In the genomic region with DNA sequence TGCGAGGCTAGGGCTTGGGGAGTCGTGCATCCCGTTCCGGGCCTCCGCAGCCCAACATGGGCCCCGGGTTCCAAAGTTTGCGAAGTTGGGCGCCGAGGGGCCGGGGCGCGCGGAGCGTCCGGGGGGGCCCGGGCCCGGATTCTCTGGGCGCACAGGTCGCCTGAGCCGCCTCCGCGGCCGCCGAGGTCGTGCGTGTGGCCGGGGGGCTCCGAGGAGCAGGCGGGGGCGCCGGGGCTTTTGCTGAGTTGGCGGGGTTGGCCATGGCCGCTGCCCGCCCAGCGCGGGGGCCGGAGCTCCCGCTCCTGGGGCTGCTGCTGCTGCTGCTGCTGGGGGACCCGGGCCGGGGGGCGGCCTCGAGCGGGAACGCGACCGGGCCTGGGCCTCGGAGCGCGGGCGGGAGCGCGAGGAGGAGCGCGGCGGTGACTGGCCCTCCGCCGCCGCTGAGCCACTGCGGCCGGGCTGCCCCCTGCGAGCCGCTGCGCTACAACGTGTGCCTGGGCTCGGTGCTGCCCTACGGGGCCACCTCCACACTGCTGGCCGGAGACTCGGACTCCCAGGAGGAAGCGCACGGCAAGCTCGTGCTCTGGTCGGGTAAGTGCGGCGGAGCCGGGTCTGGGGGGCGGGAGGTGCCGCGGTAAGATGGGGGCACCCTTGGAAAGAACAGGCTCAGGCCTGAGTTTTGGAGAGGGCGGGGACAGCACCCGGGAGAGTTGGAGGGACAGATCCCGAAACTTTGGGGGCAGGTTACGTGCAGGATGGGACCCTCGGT, we compare ENCODE assay signal across 8 cellular contexts. TPM values are rescaled to one million over a fixed set of nuclear protein-coding genes. Genes with fewer than 3 reads are reported as not detected.
DNase-seq lines count a peak whose midpoint lies in the region; ATAC-seq lines count a peak whose summit lies in the region.

No MANE protein-coding gene starts in this region.

- DNase-seq in stimulated activated CD4-positive, alpha-beta T cell treated with anti-CD3 and anti-CD28 coated beads, Interleukin-4, amount 100 ng/mL, for 1 hour = peak; percentile 6
- DNase-seq in stimulated activated CD4-positive, alpha-beta T cell treated with anti-CD3 and anti-CD28 coated beads, Interleukin-4, amount 100 ng/mL, for 4 hours = no peak
- DNase-seq in globus pallidus (ENCODE audit: low spot score) = no peak
- DNase-seq in HT-29 (ENCODE audit: low spot score) = no peak
- no peak for DNase-seq in hippocampal formation (lab: John Stamatoyannopoulos, UW)

- peak overlapping the region in 20 of 21 experiments; percentile 2 to 87 (median 64) for H3K27ac ChIP-seq in skin epidermis

- H3K27me3 Mint-ChIP-seq in activated T-helper 17 cell treated with anti-CD3 and anti-CD28 coated beads, Interleukin-2, amount 50 U/mL, for 72 hours = peaks cover 41% of the 10 kb centered on the region

- no peaks in the 10 kb centered on the region for H3K36me3 Mint-ChIP-seq in activated T-helper 17 cell treated with anti-CD3 and anti-CD28 coated beads, Interleukin-2, amount 50 U/mL, for 72 hours (ENCODE audit: low read depth)

- H3K4me3 ChIP-seq in iPS-11a (ENCODE audit: low read depth, low read length) = peak overlapping the region; percentile 87
- H3K4me3 ChIP-seq in skin epidermis = peak overlapping the region; percentile 56 to 82 (median 78)

- ATAC-seq in activated T-helper 17 cell treated with anti-CD3 and anti-CD28 coated beads, Interleukin-2, amount 50 U/mL, for 72 hours (replicated peaks) = peak; percentile 28

- H3K27ac Mint-ChIP-seq in activated T-helper 17 cell treated with anti-CD3 and anti-CD28 coated beads, Interleukin-2, amount 50 U/mL, for 72 hours = no peak overlapping the region

- H3K4me1 Mint-ChIP-seq in activated T-helper 17 cell treated with anti-CD3 and anti-CD28 coated beads, Interleukin-2, amount 50 U/mL, for 72 hours = peaks cover 5% of the 10 kb centered on the region

- peak overlapping the region; percentile 66 for H3K4me3 Mint-ChIP-seq in activated T-helper 17 cell treated with anti-CD3 and anti-CD28 coated beads, Interleukin-2, amount 50 U/mL, for 72 hours

- H3K9me3 Mint-ChIP-seq in activated T-helper 17 cell treated with anti-CD3 and anti-CD28 coated beads, Interleukin-2, amount 50 U/mL, for 72 hours = no peaks in the 10 kb centered on the region

RNA-seq across cellular contexts. Expression of a gene that starts 0.6 kb away (rescaled TPM):
- total RNA-seq in activated T-helper 17 cell treated with anti-CD3 and anti-CD28 coated beads, Interleukin-2, amount 50 U/mL, for 72 hours = under 1 TPM in 1 of 2 donors, not detected in 1; 0.08 TPM
- total RNA-seq in HT-29 (2014; rRNA removed; shearing (Covaris generic)) = not detected in 2 replicates

RNA-seq across cellular contexts. Expression of a gene that starts 35.8 kb away (rescaled TPM):
- 10 to 100 TPM; 21.5 to 39.8 TPM for total RNA-seq in activated T-helper 17 cell treated with anti-CD3 and anti-CD28 coated beads, Interleukin-2, amount 50 U/mL, for 72 hours
- total RNA-seq in HT-29 (2014; rRNA removed; shearing (Covaris generic)) = 8.4 and 8.6 TPM in 2 replicates

RNA-seq across cellular contexts. Expression of a gene that starts 44.6 kb away (rescaled TPM):
- 1 to 10 TPM in 1 of 2 donors, under 1 TPM in 1; 0.67 to 2.6 TPM for total RNA-seq in activated T-helper 17 cell treated with anti-CD3 and anti-CD28 coated beads, Interleukin-2, amount 50 U/mL, for 72 hours
- 0.89 and 1.6 TPM in 2 replicates for total RNA-seq in HT-29 (2014; rRNA removed; shearing (Covaris generic))
